In the genomic region with DNA sequence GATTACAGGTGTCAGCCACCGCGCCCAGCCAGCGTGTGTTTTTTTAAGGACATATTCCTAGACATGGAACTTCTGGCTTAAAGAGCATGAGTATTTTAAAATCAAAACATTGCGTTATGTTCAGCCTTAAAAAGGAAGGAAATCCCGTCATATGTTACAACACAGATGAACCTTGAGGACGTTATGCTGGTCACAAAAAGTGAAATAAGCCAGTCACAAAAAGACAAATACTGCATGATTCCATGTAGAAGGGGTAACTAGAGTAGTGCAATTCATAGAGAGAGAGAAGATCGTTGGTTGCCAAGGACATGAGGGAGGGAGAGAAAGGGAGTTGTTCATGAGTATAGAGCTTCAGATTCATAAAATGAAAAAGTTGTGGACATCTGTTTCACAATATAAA, we compare ENCODE assay signal across 1 cellular context.
TF ChIP-seq lines count a peak whose summit lies in the region.

No MANE protein-coding gene starts in this region.

TF ChIP-seq in SK-N-SH treated with all-trans-retinoic acid at 6 μM for 48 hours, 23 proteins besides CTCF, POLR2A, EP300 and RAD21:
- TF ChIP-seq, protein P1, sequence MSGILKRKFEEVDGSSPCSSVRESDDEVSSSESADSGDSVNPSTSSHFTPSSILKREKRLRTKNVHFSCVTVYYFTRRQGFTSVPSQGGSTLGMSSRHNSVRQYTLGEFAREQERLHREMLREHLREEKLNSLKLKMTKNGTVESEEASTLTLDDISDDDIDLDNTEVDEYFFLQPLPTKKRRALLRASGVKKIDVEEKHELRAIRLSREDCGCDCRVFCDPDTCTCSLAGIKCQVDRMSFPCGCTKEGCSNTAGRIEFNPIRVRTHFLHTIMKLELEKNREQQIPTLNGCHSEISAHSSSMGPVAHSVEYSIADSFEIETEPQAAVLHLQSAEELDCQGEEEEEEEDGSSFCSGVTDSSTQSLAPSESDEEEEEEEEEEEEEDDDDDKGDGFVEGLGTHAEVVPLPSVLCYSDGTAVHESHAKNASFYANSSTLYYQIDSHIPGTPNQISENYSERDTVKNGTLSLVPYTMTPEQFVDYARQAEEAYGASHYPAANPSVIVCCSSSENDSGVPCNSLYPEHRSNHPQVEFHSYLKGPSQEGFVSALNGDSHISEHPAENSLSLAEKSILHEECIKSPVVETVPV (CRISPR knock-in tag; IDR thresholded peaks at IDR 0.05) = no peak
- no peak for TF ChIP-seq SNAI2 (CRISPR knock-in tag; IDR thresholded peaks at IDR 0.05)
